13 cellular contexts compared by ENCODE assay signal in the genomic region with DNA sequence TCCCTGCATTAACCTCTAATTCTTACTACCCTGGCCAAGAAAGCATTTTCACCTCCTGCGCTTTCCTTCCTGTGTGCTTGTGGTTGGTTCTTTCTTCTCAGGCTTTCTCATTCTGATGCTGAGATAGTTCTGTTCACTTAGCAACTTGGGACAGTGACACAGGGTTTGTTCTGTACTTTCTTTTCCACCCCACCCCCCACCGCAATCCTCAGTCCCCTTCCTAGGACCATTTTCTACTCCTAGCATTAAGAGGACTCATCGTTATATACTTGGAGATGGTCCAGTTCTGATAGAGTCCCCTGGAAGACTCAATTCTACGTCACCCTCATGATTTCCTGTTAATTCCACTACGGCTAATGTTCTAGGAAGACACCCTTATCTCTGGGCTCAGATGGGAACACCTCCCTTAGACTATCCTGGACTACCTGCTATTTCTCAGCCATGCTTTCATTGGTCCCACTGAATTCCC. TPM values are rescaled to one million over a fixed set of nuclear protein-coding genes. Genes with fewer than 3 reads are reported as not detected.
DNase-seq lines count a peak whose midpoint lies in the region; ATAC-seq and TF ChIP-seq lines count a peak whose summit lies in the region.
"Not testable (repeated sequence)": the region's sequence is repeated elsewhere in the genome, so short reads cannot be mapped to it uniquely, and the experiment has no call there.
"Had no signal": no experiment of that assay in that cellular context is flagged by ENCODE, and none has a peak within 500 bp of the region (broad histone marks: within the 10 kb centered on the region; RNA-seq: fewer than 3 reads in every experiment).

No MANE protein-coding gene starts in this region.

- H3K27me3 Mint-ChIP-seq in CD4-positive, CD25-positive, alpha-beta regulatory T cell: peaks cover 29% of the 10 kb centered on the region
- H3K27me3 Mint-ChIP-seq in activated CD4-positive, alpha-beta T cell treated with anti-CD3 and anti-CD28 coated beads, Interleukin-2, amount 10 ng/mL, durations not matched to agents 7 days and 5 days: not testable (repeated sequence)

- H3K36me3 Mint-ChIP-seq in CD4-positive, CD25-positive, alpha-beta regulatory T cell; activated CD4-positive, alpha-beta T cell treated with anti-CD3 and anti-CD28 coated beads, Interleukin-2, amount 10 ng/mL, durations not matched to agents 7 days and 5 days (ENCODE audit: low read depth): not testable (repeated sequence)

- H3K9me3 Mint-ChIP-seq in CD4-positive, CD25-positive, alpha-beta regulatory T cell; activated CD4-positive, alpha-beta T cell treated with anti-CD3 and anti-CD28 coated beads, Interleukin-2, amount 10 ng/mL, durations not matched to agents 7 days and 5 days: not testable (repeated sequence)

- not testable (repeated sequence) for H3K9me3 ChIP-seq in CD4-positive, CD25-positive, alpha-beta regulatory T cell (ENCODE audit: control insufficient read depth in 2 of 2, low read length in 2 of 2); spleen

- 41 to 50% (median 47%) methylated on average over 5 of the region's 5 CpGs for WGBS in spleen, 5 donors

- not testable (repeated sequence) for TF ChIP-seq CTCF in spleen (IDR thresholded peaks at IDR 0.05 in 8 of 11, conservative IDR thresholded peaks at IDR 0.05 in 3 of 11)

- intact Hi-C loops in spleen (cut with DNase I; ENCODE audit: low total_unique reads): not testable (repeated sequence)

- H3K27me3 ChIP-seq in CD4-positive, CD25-positive, alpha-beta regulatory T cell (ENCODE audit: control insufficient read depth, insufficient read depth, low read length); spleen (replicated peaks in 1 of 7): not testable (repeated sequence)

- not testable (repeated sequence) for TF ChIP-seq POLR2A in spleen (IDR thresholded peaks at IDR 0.05)

- DNase-seq in CD4-positive, CD25-positive, alpha-beta regulatory T cell: peak in 2 of 3 donors; percentile 46 to 81
- DNase-seq in Jurkat, Clone E6-1 (ENCODE audit: low read depth, low spot score): peak; percentile 56
- DNase-seq in activated CD4-positive, alpha-beta T cell treated with anti-CD3 and anti-CD28 coated beads, Interleukin-2, amount 10 ng/mL, durations not matched to agents 7 days and 5 days: peak; percentile 61
- DNase-seq in activated naive CD4-positive, alpha-beta T cell treated with anti-CD3 and anti-CD28 coated beads, Interleukin-2, amount 50 U/mL, for 16 hours: peak; percentile 31
- not testable (repeated sequence) for DNase-seq in spleen

- H3K4me1 Mint-ChIP-seq in CD4-positive, CD25-positive, alpha-beta regulatory T cell: peaks cover 19 to 50% (median 28%) of the 10 kb centered on the region in 4 donors
- H3K4me1 Mint-ChIP-seq in activated CD4-positive, alpha-beta T cell treated with anti-CD3 and anti-CD28 coated beads, Interleukin-2, amount 10 ng/mL, durations not matched to agents 7 days and 5 days: peaks cover 52% of the 10 kb centered on the region

- H3K27ac Mint-ChIP-seq in CD4-positive, CD25-positive, alpha-beta regulatory T cell: peak overlapping the region in 1 of 3 donors; percentile 20
- peak overlapping the region; percentile 71 for H3K27ac Mint-ChIP-seq in activated CD4-positive, alpha-beta T cell treated with anti-CD3 and anti-CD28 coated beads, Interleukin-2, amount 10 ng/mL, durations not matched to agents 7 days and 5 days

- not testable (repeated sequence) for H3K27ac ChIP-seq in CD4-positive, CD25-positive, alpha-beta regulatory T cell (ENCODE audit: insufficient read depth, low read length, poor library complexity, severe bottlenecking)
- peak overlapping the region; percentile 1 to 90 (median 50) for H3K27ac ChIP-seq in spleen

- H3K4me3 ChIP-seq in CD4-positive, CD25-positive, alpha-beta regulatory T cell (ENCODE audit: low read depth, low read length): peak overlapping the region; percentile 43
- not testable (repeated sequence) for H3K4me3 ChIP-seq in Jurkat, Clone E6-1 (ENCODE audit: low read length)
- peak overlapping the region in 1 of 8 donors; percentile 34 for H3K4me3 ChIP-seq in spleen

- ATAC-seq in CD4-positive, CD25-positive, alpha-beta regulatory T cell (ENCODE audit: low read depth in 2 of 2): peak; percentile 63
- ATAC-seq in GM18873 (IDR thresholded peaks at IDR 0.05; ENCODE audit: low FRiP score, unreplicated experiment): peak; percentile 37
- peak; percentile 55 for ATAC-seq in GM21528 (IDR thresholded peaks at IDR 0.05; ENCODE audit: low FRiP score, unreplicated experiment)
- peak; percentile 46 for ATAC-seq in HG03045 (IDR thresholded peaks at IDR 0.05; ENCODE audit: unreplicated experiment)

- CTCF ChIA-PET in activated CD4-positive, alpha-beta T cell treated with anti-CD3 and anti-CD28 coated beads, Interleukin-2, amount 10 ng/mL, durations not matched to agents 7 days and 5 days (lab: Charles Lee): not testable (repeated sequence)

- H3K4me1 ChIP-seq in CD4-positive, CD25-positive, alpha-beta regulatory T cell (ENCODE audit: control insufficient read depth, insufficient read depth, low read length, poor library complexity, severe bottlenecking): not testable (repeated sequence)
- H3K4me1 ChIP-seq in spleen: peaks cover 0 to 61% (median 41%) of the 10 kb centered on the region in 6 donors

- POLR2A ChIA-PET in activated CD4-positive, alpha-beta T cell treated with anti-CD3 and anti-CD28 coated beads, Interleukin-2, amount 10 ng/mL, durations not matched to agents 7 days and 5 days (lab: Charles Lee): not testable (repeated sequence)

- H3K36me3 ChIP-seq in CD4-positive, CD25-positive, alpha-beta regulatory T cell (ENCODE audit: control insufficient read depth, insufficient read depth, low read length); spleen: not testable (repeated sequence)

- H3K4me3 Mint-ChIP-seq in CD4-positive, CD25-positive, alpha-beta regulatory T cell: peak overlapping the region; percentile 8 to 44 (median 24)
- peak overlapping the region; percentile 28 for H3K4me3 Mint-ChIP-seq in activated CD4-positive, alpha-beta T cell treated with anti-CD3 and anti-CD28 coated beads, Interleukin-2, amount 10 ng/mL, durations not matched to agents 7 days and 5 days

RNA-seq across cellular contexts. Expression of a gene that starts 7.5 kb away (rescaled TPM):
- total RNA-seq in CD4-positive, CD25-positive, alpha-beta regulatory T cell: not detected
- polyA plus RNA-seq in CD4-positive, CD25-positive, alpha-beta regulatory T cell: under 1 TPM in 3 of 4 donors, not detected in 1; 0.52 to 0.83 (median 0.79) TPM
- not detected for polyA plus RNA-seq in Jurkat, Clone E6-1 (2012; ENCODE audit: insufficient read depth, insufficient read length)
- not detected for total RNA-seq in activated CD4-positive, alpha-beta T cell treated with anti-CD3 and anti-CD28 coated beads, Interleukin-2, amount 10 ng/mL, durations not matched to agents 7 days and 5 days
- 100 to 1,000 TPM; 187 to 532 (median 359) TPM for total RNA-seq in spleen
- 10 to 100 TPM; 35.5 to 91.8 (median 59.0) TPM for polyA plus RNA-seq in spleen
- total RNA-seq: A172, Caco-2, H4, HT1080, SJCRH30 had no signal

RNA-seq across cellular contexts. Expression of a gene that starts 17.8 kb away (rescaled TPM):
- total RNA-seq in CD4-positive, CD25-positive, alpha-beta regulatory T cell: not detected
- polyA plus RNA-seq in CD4-positive, CD25-positive, alpha-beta regulatory T cell: not detected
- not detected for polyA plus RNA-seq in Jurkat, Clone E6-1 (2012; ENCODE audit: insufficient read depth, insufficient read length)
- total RNA-seq in activated CD4-positive, alpha-beta T cell treated with anti-CD3 and anti-CD28 coated beads, Interleukin-2, amount 10 ng/mL, durations not matched to agents 7 days and 5 days: under 1 TPM in 1 of 2 experiments, not detected in 1; 0.07 TPM
- 10 to 100 TPM; 13.0 to 52.2 (median 33.8) TPM for total RNA-seq in spleen
- polyA plus RNA-seq in spleen: 10 to 100 TPM in 1 of 3 donors, 1 to 10 TPM in 2; 3.6 to 12.4 (median 8.1) TPM

RNA-seq across cellular contexts. Expression of a gene that starts 36.9 kb away (rescaled TPM):
- not detected for total RNA-seq in CD4-positive, CD25-positive, alpha-beta regulatory T cell
- polyA plus RNA-seq in CD4-positive, CD25-positive, alpha-beta regulatory T cell: under 1 TPM in 2 of 4 donors, not detected in 2; 0.17 to 0.76 TPM
- not detected for polyA plus RNA-seq in Jurkat, Clone E6-1 (2012; ENCODE audit: insufficient read depth, insufficient read length)
- not detected for total RNA-seq in activated CD4-positive, alpha-beta T cell treated with anti-CD3 and anti-CD28 coated beads, Interleukin-2, amount 10 ng/mL, durations not matched to agents 7 days and 5 days
- total RNA-seq in spleen: 100 to 1,000 TPM; 105 to 328 (median 160) TPM
- polyA plus RNA-seq in spleen: 10 to 100 TPM; 13.9 to 24.2 (median 24.1) TPM
- total RNA-seq: Caco-2 had no signal

Comparison
In these comparisons a context has a peak if more than half of its experiments do, and no peak if none do; other contexts are left out.
1. RNA of a gene that starts 7.5 kb away (total RNA-seq): 187 to 532 TPM in spleen; not detected in CD4-positive, CD25-positive, alpha-beta regulatory T cell (single experiment) and not detected in activated CD4-positive, alpha-beta T cell treated with anti-CD3 and anti-CD28 coated beads, Interleukin-2, amount 10 ng/mL, durations not matched to agents 7 days and 5 days; every median in the first group is over 100 times any median in the second.
2. RNA of a gene that starts 17.8 kb away (total RNA-seq): 13.0 to 52.2 TPM in spleen; 0.07 TPM in activated CD4-positive, alpha-beta T cell treated with anti-CD3 and anti-CD28 coated beads, Interleukin-2, amount 10 ng/mL, durations not matched to agents 7 days and 5 days and not detected in CD4-positive, CD25-positive, alpha-beta regulatory T cell (single experiment); every median in the first group is over 10 times any median in the second.
3. RNA of a gene that starts 36.9 kb away (total RNA-seq): 105 to 328 TPM in spleen; not detected in activated CD4-positive, alpha-beta T cell treated with anti-CD3 and anti-CD28 coated beads, Interleukin-2, amount 10 ng/mL, durations not matched to agents 7 days and 5 days and not detected in CD4-positive, CD25-positive, alpha-beta regulatory T cell (single experiment); every median in the first group is over 100 times any median in the second.
4. Peak in every context shown above with its lines, with median percentiles within 50 percentile points of each other: ATAC-seq.